1 cellular context compared by ENCODE assay signal in genomic region chr2:69054431-69054830, GRCh38.
TF ChIP-seq lines count a peak whose summit lies in the region.

No MANE protein-coding gene starts in this region.

TF ChIP-seq in HepG2, 621 proteins besides CTCF, POLR2A, EP300 and RAD21 (continued from another document):
- no peak for TF ChIP-seq DDIT3 (CRISPR knock-in tag; IDR thresholded peaks at IDR 0.05)
